In genomic region chr4:78020677-78021076, GRCh38 we compare ENCODE assay signal across 19 cellular contexts. TPM values are rescaled to one million over a fixed set of nuclear protein-coding genes. Genes with fewer than 3 reads are reported as not detected.
DNase-seq lines count a peak whose midpoint lies in the region; ATAC-seq and TF ChIP-seq lines count a peak whose summit lies in the region.
"Had no signal": no experiment of that assay in that cellular context is flagged by ENCODE, and none has a peak within 500 bp of the region (broad histone marks: within the 10 kb centered on the region; RNA-seq: fewer than 3 reads in every experiment).

No MANE protein-coding gene starts in this region.

- H3K79me2 ChIP-seq in hepatocyte = no peaks in the 10 kb centered on the region

- H3K9me3 Mint-ChIP-seq in osteocyte (ENCODE audit: unreplicated experiment) = no peaks in the 10 kb centered on the region
- H3K9me3 Mint-ChIP-seq in mesothelial cell of epicardium = no peaks in the 10 kb centered on the region

- H3K9me3 ChIP-seq in HEK293 (ENCODE audit: control insufficient read depth, insufficient read depth, low read depth, low read length) (no peaks in the 10 kb centered on the region), hepatocyte (ENCODE audit: low read depth) (no peaks in the 10 kb centered on the region)
- H3K9me3 ChIP-seq: A549, SJSA1 had no signal

- no peak overlapping the region for H3K4me3 ChIP-seq in HEK293 (ENCODE audit: low read depth, low read length)
- H3K4me3 ChIP-seq in hepatocyte = no peak overlapping the region
- H3K4me3 ChIP-seq: A549, SJSA1 had no signal

- H3K4me1 ChIP-seq in HEK293 (ENCODE audit: control insufficient read depth, insufficient read depth, low read length) (no peaks in the 10 kb centered on the region), hepatocyte (ENCODE audit: insufficient read depth) (no peaks in the 10 kb centered on the region)
- H3K4me1 ChIP-seq: A549, SJSA1 had no signal

- no peaks in the 10 kb centered on the region for H3K27me3 ChIP-seq in hepatocyte
- H3K27me3 ChIP-seq: SJSA1 had no signal

- H3K36me3 ChIP-seq in HEK293 (ENCODE audit: control insufficient read depth in 2 of 2, insufficient read depth in 1 of 2, low read length in 2 of 2) (no peaks in the 10 kb centered on the region), hepatocyte (replicated peaks; ENCODE audit: insufficient read depth, low read depth) (no peaks in the 10 kb centered on the region)
- H3K36me3 ChIP-seq: SJSA1 had no signal

- H3K27ac ChIP-seq in HEK293 (ENCODE audit: extremely low read depth, low read depth, low read length) = no peak overlapping the region
- H3K27ac ChIP-seq in hepatocyte = no peak overlapping the region
- H3K27ac ChIP-seq: A549, KMS-11, SJSA1 had no signal

- H3K27ac Mint-ChIP-seq in osteocyte (ENCODE audit: unreplicated experiment) (no peak overlapping the region), mesothelial cell of epicardium (no peak overlapping the region)

- no peaks in the 10 kb centered on the region for H3K9me2 ChIP-seq in hepatocyte (replicated peaks; ENCODE audit: insufficient read depth)

- CTCF ChIA-PET in HEK293 (lab: Yijun Ruan, JAX) = interaction anchor here (1.6 kb wide), 1 partner anchor 26 kb away, joined by 4 read pairs; no protein-coding TSS in a partner anchor

- peak; percentile 81 for DNase-seq in DMS153 (lab: John Stamatoyannopoulos, UW)
- peak; percentile 75 for DNase-seq in NCI-H510A treated with DMSO at 0.1 percent for 48 hours (lab: John Stamatoyannopoulos, UW)
- DNase-seq in hepatocyte (ENCODE audit: low spot score) = peak; percentile 24
- DNase-seq in NK-92 (lab: John Stamatoyannopoulos, UW; ENCODE audit: unreplicated experiment) = no peak
- no peak for DNase-seq in osteocyte (ENCODE audit: extremely low spot score, unreplicated experiment)
- DNase-seq in left ventricle myocardium superior = no peak
- DNase-seq in mesothelial cell of epicardium (ENCODE audit: low spot score in 2 of 2, unreplicated experiment in 2 of 2) = no peak
- DNase-seq: C1 segment of cervical spinal cord, EL, HCEC 1CT, NCI-H1048, NCI-H1694, NCI-H2171 treated with DMSO at 0.1 percent for 48 hours, NCI-H524 treated with DMSO at 0.1 percent for 48 hours had no signal

- intact Hi-C loops in left ventricle myocardium superior (cut with micrococcal nuclease) = no loop called here

- H2AFZ ChIP-seq in hepatocyte = no peak overlapping the region

- H3K36me3 Mint-ChIP-seq in osteocyte (ENCODE audit: unreplicated experiment) (no peaks in the 10 kb centered on the region), mesothelial cell of epicardium (no peaks in the 10 kb centered on the region)

- WGBS in hepatocyte (ENCODE audit: low lambda C conversion rate, missing lambda C conversion rate) = 61% methylated on average over 4 of the region's 4 CpGs

- no peak for ATAC-seq in left ventricle myocardium superior
- ATAC-seq: A549 had no signal

- no peak overlapping the region for H3K4me2 ChIP-seq in hepatocyte
- H3K4me2 ChIP-seq: A549, KMS-11 had no signal

- no peak for TF ChIP-seq CTCF in HEK293 (tag by site-specific recombination; IDR thresholded peaks at IDR 0.05)
- no peak for TF ChIP-seq CTCF in hepatocyte (IDR thresholded peaks at IDR 0.05; ENCODE audit: poor library complexity)
- no peak for TF ChIP-seq CTCF in osteocyte (IDR thresholded peaks at IDR 0.05)
- TF ChIP-seq CTCF in mesothelial cell of epicardium (IDR thresholded peaks at IDR 0.05; ENCODE audit: unreplicated experiment) = no peak

- H3K4me3 Mint-ChIP-seq in osteocyte (ENCODE audit: unreplicated experiment) (no peak overlapping the region), mesothelial cell of epicardium (no peak overlapping the region)

- POLR2A ChIA-PET in HEK293 (lab: Yijun Ruan, JAX) = no interaction called here

- no peaks in the 10 kb centered on the region for H4K20me1 ChIP-seq in hepatocyte (ENCODE audit: insufficient read depth, poor library complexity, severe bottlenecking)

- H3K4me1 Mint-ChIP-seq in osteocyte (ENCODE audit: unreplicated experiment) = peaks cover 3% of the 10 kb centered on the region
- peaks cover 11% of the 10 kb centered on the region for H3K4me1 Mint-ChIP-seq in mesothelial cell of epicardium

- H3K27me3 Mint-ChIP-seq in osteocyte (ENCODE audit: unreplicated experiment) (peaks cover under 1% of the 10 kb centered on the region), mesothelial cell of epicardium (ENCODE audit: low read depth) (no peaks in the 10 kb centered on the region)

TF ChIP-seq in HEK293, 187 proteins besides CTCF, POLR2A, EP300 and RAD21:
- TF ChIP-seq ZNF184 (tag by site-specific recombination; IDR thresholded peaks at IDR 0.05) (no peak), ZNF837 (tag by site-specific recombination; IDR thresholded peaks at IDR 0.05) (no peak), ZNF214 (tag by site-specific recombination; IDR thresholded peaks at IDR 0.05; ENCODE audit: borderline replicate concordance) (no peak), ZNF558 (tag by site-specific recombination; IDR thresholded peaks at IDR 0.05) (no peak), ZNF513 (tag by site-specific recombination; IDR thresholded peaks at IDR 0.05) (no peak), ZNF362 (tag by site-specific recombination; IDR thresholded peaks at IDR 0.05) (no peak), ZNF660 (tag by site-specific recombination; IDR thresholded peaks at IDR 0.05) (no peak), ZFP37 (tag by site-specific recombination; IDR thresholded peaks at IDR 0.05) (no peak), ZNF148 (tag by site-specific recombination; IDR thresholded peaks at IDR 0.05; ENCODE audit: borderline replicate concordance) (no peak), KLF8 (tag by site-specific recombination; IDR thresholded peaks at IDR 0.05) (0 out of 2 replicates have a peak, but pooled peaks have one; percentile 16), MZF1 (tag by site-specific recombination; IDR thresholded peaks at IDR 0.05; ENCODE audit: borderline replicate concordance) (no peak), ZNF580 (tag by site-specific recombination; IDR thresholded peaks at IDR 0.05) (no peak), ZNF366 (tag by site-specific recombination; conservative IDR thresholded peaks at IDR 0.05) (0 out of 2 replicates have a peak, but pooled peaks have one; percentile 16)
TF ChIP-seq in HEK293: peak in this region for 2.

RNA-seq across cellular contexts. Expression of gene FRAS1, which starts 36.4 kb away (rescaled TPM):
- total RNA-seq in hepatocyte (31.9 and 38.5 TPM in 2 replicates), osteocyte (0.89 and 1.6 TPM in 2 replicates), left ventricle myocardium superior (3.7 TPM), mesothelial cell of epicardium (45.3 to 52.8 TPM (median 51.9 TPM) in 3 replicates)
- 9.3 and 12.0 TPM in 2 replicates for polyA plus RNA-seq in hepatocyte
- total RNA-seq: T-helper 2 cell treated with Interferon-gamma antibody and Interleukin-4, amounts not matched to agents 100 ng/mL and 5 ng/mL, for 36 hours had no signal

Comparison
In these comparisons a context has a peak if more than half of its experiments do, and no peak if none do; other contexts are left out.
1. DNase-seq: peak in DMS153 (single experiment), NCI-H510A treated with DMSO at 0.1 percent for 48 hours (single experiment) and hepatocyte (single experiment); none in NK-92 (single experiment), osteocyte (single experiment), left ventricle myocardium superior (single experiment) and mesothelial cell of epicardium (0 of 2).